20 cellular contexts compared by ENCODE assay signal in the genomic region with DNA sequence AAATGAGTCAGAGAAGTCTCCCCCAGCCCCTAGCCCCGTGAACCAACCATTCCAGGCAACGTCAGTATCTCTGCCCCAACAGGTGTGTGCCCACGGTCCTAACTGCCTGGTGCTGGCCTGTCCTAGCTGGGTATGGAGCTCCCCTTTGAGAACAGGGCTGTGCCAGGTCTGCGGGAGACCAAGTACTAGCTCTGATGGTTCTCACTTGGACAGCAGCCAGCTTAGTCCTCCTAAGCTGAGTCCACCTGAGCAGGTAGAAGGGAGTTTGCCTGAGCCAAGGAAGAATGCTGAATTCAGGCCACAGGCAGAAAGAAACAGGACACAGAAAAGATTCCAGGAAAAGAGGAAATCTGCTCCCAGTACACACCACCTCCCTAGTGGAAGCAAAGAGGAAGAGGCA.
"Had no signal": no experiment of that assay in that cellular context is flagged by ENCODE, and none has a peak within 500 bp of the region (broad histone marks: within the 10 kb centered on the region; RNA-seq: fewer than 3 reads in every experiment).

No MANE protein-coding gene starts in this region.

- H3K27me3 Mint-ChIP-seq: naive B cell had no signal

- H3K4me1 ChIP-seq: prostate gland, sigmoid colon, tibial artery, vagina had no signal

- H3K27ac ChIP-seq: coronary artery, prostate gland, sigmoid colon, skin epidermis, tibial artery, upper lobe of left lung, vagina had no signal

- H3K4me3 ChIP-seq: coronary artery, prostate gland, sigmoid colon, skin epidermis, stomach, tibial artery, upper lobe of left lung, vagina had no signal

- H3K27me3 ChIP-seq: sigmoid colon, stomach, tibial artery, upper lobe of left lung, vagina had no signal

- DNase-seq: effector CD4-positive, alpha-beta T cell; endodermal cell; foreskin melanocyte; head of caudate nucleus; hippocampal formation; left colon; mesendoderm; naive B cell; sigmoid colon; stimulated activated CD4-positive, alpha-beta T cell treated with anti-CD3 and anti-CD28 coated beads, Interleukin-2, amount 100 ng/mL, for 24 hours; stimulated activated CD4-positive, alpha-beta T cell treated with anti-CD3 and anti-CD28 coated beads, Interleukin-4, amount 100 ng/mL, for 4 hours; stimulated activated naive CD4-positive, alpha-beta T cell; stomach; tibial artery; upper lobe of left lung had no signal

- H3K4me1 Mint-ChIP-seq: naive B cell, nephron had no signal

- H3K36me3 ChIP-seq: prostate gland had no signal

- H3K9me3 ChIP-seq: prostate gland, sigmoid colon, stomach, tibial artery, upper lobe of left lung, vagina had no signal

- H3K27ac Mint-ChIP-seq: endodermal cell, nephron had no signal

- ATAC-seq: left colon had no signal

- H3K36me3 Mint-ChIP-seq: naive B cell had no signal

- H3K4me3 Mint-ChIP-seq: endodermal cell, naive B cell, nephron had no signal
